Comparison of ENCODE assay signal across 16 cellular contexts in genomic region chr20:58342104-58342945, GRCh38. TPM values are rescaled to one million over a fixed set of nuclear protein-coding genes. Genes with fewer than 3 reads are reported as not detected.
DNase-seq lines count a peak whose midpoint lies in the region; ATAC-seq and TF ChIP-seq lines count a peak whose summit lies in the region.
"Had no signal": no experiment of that assay in that cellular context is flagged by ENCODE, and none has a peak within 500 bp of the region (broad histone marks: within the 10 kb centered on the region; RNA-seq: fewer than 3 reads in every experiment).

No MANE protein-coding gene starts in this region.

- TF ChIP-seq CTCF in HFFc6 (IDR thresholded peaks at IDR 0.05) (no peak), fibroblast of the aortic adventitia (IDR thresholded peaks at IDR 0.05; ENCODE audit: insufficient read depth, low read length) (no peak)

- intact Hi-C loops in naive thymus-derived CD4-positive, alpha-beta T cell (cut with micrococcal nuclease): no loop called here

- H3K9me3 Mint-ChIP-seq in HFFc6: no peaks in the 10 kb centered on the region
- H3K9me3 Mint-ChIP-seq in naive thymus-derived CD4-positive, alpha-beta T cell: peaks cover 0 to 8% (median 0%) of the 10 kb centered on the region in 11 donors
- H3K9me3 Mint-ChIP-seq: activated T-helper 1 cell treated with anti-CD3 and anti-CD28 coated beads, Interleukin-12 subunit alpha, Interleukin-12 subunit beta, Interleukin-2, Interleukin-4 antibody, amounts not matched to agents 30 ng/mL and 10 ng/mL and 1 ng/mL, durations not matched to agents 14 hours and 24 hours and 36 hours had no signal

- peaks cover 27% of the 10 kb centered on the region for H3K36me3 ChIP-seq in adipocyte (ENCODE audit: control insufficient read depth, insufficient read depth, low read length, severe bottlenecking)
- H3K36me3 ChIP-seq in naive thymus-derived CD4-positive, alpha-beta T cell (ENCODE audit: control insufficient read depth in 2 of 3, insufficient read depth in 3 of 3, low read length in 3 of 3): peaks cover 3 to 44% (median 14%) of the 10 kb centered on the region in 3 experiments
- H3K36me3 ChIP-seq: neural progenitor cell had no signal

- H3K4me3 Mint-ChIP-seq in HFFc6: peak overlapping the region; percentile 57
- H3K4me3 Mint-ChIP-seq in naive thymus-derived CD4-positive, alpha-beta T cell: no peak overlapping the region
- H3K4me3 Mint-ChIP-seq: activated T-helper 1 cell treated with anti-CD3 and anti-CD28 coated beads, Interleukin-12 subunit alpha, Interleukin-12 subunit beta, Interleukin-2, Interleukin-4 antibody, amounts not matched to agents 30 ng/mL and 10 ng/mL and 1 ng/mL, durations not matched to agents 14 hours and 24 hours and 36 hours; neural progenitor cell had no signal

- peaks cover 34% of the 10 kb centered on the region for H3K4me1 ChIP-seq in adipocyte (ENCODE audit: control insufficient read depth, insufficient read depth, low read length)
- no peaks in the 10 kb centered on the region for H3K4me1 ChIP-seq in naive thymus-derived CD4-positive, alpha-beta T cell (ENCODE audit: control insufficient read depth in 2 of 2, insufficient read depth in 2 of 2, low read length in 2 of 2)
- H3K4me1 ChIP-seq: BE2C, neural progenitor cell had no signal

- H3K27ac ChIP-seq in naive thymus-derived CD4-positive, alpha-beta T cell (ENCODE audit: low read depth, low read length): no peak overlapping the region
- H3K27ac ChIP-seq: HL-60, neural progenitor cell had no signal

- no peak for ATAC-seq in GM21717 (IDR thresholded peaks at IDR 0.05; ENCODE audit: unreplicated experiment)
- no peak for ATAC-seq in naive thymus-derived CD4-positive, alpha-beta T cell
- no peak for ATAC-seq in GM21515 (IDR thresholded peaks at IDR 0.05; ENCODE audit: unreplicated experiment)

- peak; percentile 72 for DNase-seq in A172 (ENCODE audit: low spot score)
- peak; percentile 73 for DNase-seq in HFFc6
- peak; percentile 70 for DNase-seq in adipocyte (ENCODE audit: low read depth)
- peak; percentile 80 for DNase-seq in fibroblast of the aortic adventitia (ENCODE audit: low read depth)
- DNase-seq in naive thymus-derived CD4-positive, alpha-beta T cell: no peak
- DNase-seq in NCI-H2081 treated with DMSO at 0.1 percent for 48 hours (lab: John Stamatoyannopoulos, UW): no peak
- DNase-seq: activated CD4-positive, CD25-positive, alpha-beta regulatory T cell treated with anti-CD3 and anti-CD28 coated beads, Interleukin-2, amount 50 U/mL, for 72 hours; BE2C; NCI-H1048; NCI-H526 treated with DMSO at 0.1 percent for 48 hours; stimulated activated CD4-positive, alpha-beta T cell treated with anti-CD3 and anti-CD28 coated beads, Interleukin-15, amount 100 ng/mL, for 24 hours had no signal

- peaks cover 59% of the 10 kb centered on the region for H3K36me3 Mint-ChIP-seq in HFFc6 (ENCODE audit: low read depth)
- H3K36me3 Mint-ChIP-seq in naive thymus-derived CD4-positive, alpha-beta T cell: peaks cover 27 to 62% (median 41%) of the 10 kb centered on the region in 5 donors

- no peaks in the 10 kb centered on the region for H3K27me3 ChIP-seq in adipocyte (replicated peaks; ENCODE audit: control insufficient read depth, insufficient read depth, low read length)
- no peaks in the 10 kb centered on the region for H3K27me3 ChIP-seq in naive thymus-derived CD4-positive, alpha-beta T cell (ENCODE audit: control insufficient read depth in 2 of 2, insufficient read depth in 2 of 2, low read length in 2 of 2)
- H3K27me3 ChIP-seq: BE2C, neural progenitor cell had no signal

- no peaks in the 10 kb centered on the region for H3K27me3 Mint-ChIP-seq in HFFc6 (ENCODE audit: insufficient read depth)
- no peaks in the 10 kb centered on the region for H3K27me3 Mint-ChIP-seq in naive thymus-derived CD4-positive, alpha-beta T cell

- H3K9ac ChIP-seq in adipocyte (ENCODE audit: low read length): no peak overlapping the region
- H3K9ac ChIP-seq: neural progenitor cell had no signal

- POLR2A ChIA-PET in naive thymus-derived CD4-positive, alpha-beta T cell (lab: Charles Lee): interaction anchor here (1.0 kb wide), 1 partner anchor 11 kb away, joined by 3 read pairs; no protein-coding TSS in a partner anchor

- H3K4me1 Mint-ChIP-seq in HFFc6 (ENCODE audit: low read depth): peaks cover 80% of the 10 kb centered on the region
- H3K4me1 Mint-ChIP-seq in naive thymus-derived CD4-positive, alpha-beta T cell: peaks cover 16 to 49% (median 37%) of the 10 kb centered on the region in 7 donors
- H3K4me1 Mint-ChIP-seq: neural progenitor cell had no signal

- no peak overlapping the region for H3K4me3 ChIP-seq in adipocyte (ENCODE audit: low read length)
- H3K4me3 ChIP-seq in fibroblast of the aortic adventitia (ENCODE audit: low read depth, low read length): no peak overlapping the region
- no peak overlapping the region for H3K4me3 ChIP-seq in naive thymus-derived CD4-positive, alpha-beta T cell (ENCODE audit: low read length)
- H3K4me3 ChIP-seq: neural progenitor cell had no signal

- no peaks in the 10 kb centered on the region for H3K9me3 ChIP-seq in adipocyte (ENCODE audit: control insufficient read depth, low read length)
- H3K9me3 ChIP-seq in naive thymus-derived CD4-positive, alpha-beta T cell (ENCODE audit: control insufficient read depth in 2 of 3, low read length in 3 of 3): no peaks in the 10 kb centered on the region
- H3K9me3 ChIP-seq: BE2C had no signal

- CTCF ChIA-PET in naive thymus-derived CD4-positive, alpha-beta T cell (lab: Charles Lee): no interaction called here

- H3K27ac Mint-ChIP-seq in HFFc6: peak overlapping the region; percentile 85
- peak overlapping the region in 1 of 9 donors; percentile 26 for H3K27ac Mint-ChIP-seq in naive thymus-derived CD4-positive, alpha-beta T cell
- H3K27ac Mint-ChIP-seq: activated T-helper 1 cell treated with anti-CD3 and anti-CD28 coated beads, Interleukin-12 subunit alpha, Interleukin-12 subunit beta, Interleukin-2, Interleukin-4 antibody, amounts not matched to agents 30 ng/mL and 10 ng/mL and 1 ng/mL, durations not matched to agents 14 hours and 24 hours and 36 hours; neural progenitor cell had no signal

RNA-seq across cellular contexts. Expression of gene RAB22A, which starts 32.8 kb away (rescaled TPM):
- total RNA-seq in A172 (2014; rRNA removed; shearing (Covaris generic)): 24.5 and 29.0 TPM in 2 replicates
- 10 to 100 TPM; 20.4 to 26.0 (median 22.7) TPM for total RNA-seq in HFFc6 (2021; fragmentation: NEBNext Ultra II Directional; extraction: Animal tissue kit (Norgen Biotek cat#: 25700))
- total RNA-seq in fibroblast of the aortic adventitia (ENCODE audit: low replicate concordance): 27.1 and 41.5 TPM in 2 replicates
- total RNA-seq in naive thymus-derived CD4-positive, alpha-beta T cell: 10 to 100 TPM; 17.3 to 24.7 (median 17.8) TPM
- polyA plus RNA-seq in naive thymus-derived CD4-positive, alpha-beta T cell: 10 to 100 TPM; 10.4 to 12.2 TPM

RNA-seq across cellular contexts. Expression of gene VAPB, which starts 46.7 kb away (rescaled TPM):
- total RNA-seq in A172 (2014; rRNA removed; shearing (Covaris generic)): 9.2 and 10.0 TPM in 2 replicates
- total RNA-seq in HFFc6 (2021; fragmentation: NEBNext Ultra II Directional; extraction: Animal tissue kit (Norgen Biotek cat#: 25700)): 10 to 100 TPM; 48.9 to 57.4 (median 54.5) TPM
- 16.0 and 17.2 TPM in 2 replicates for total RNA-seq in fibroblast of the aortic adventitia (ENCODE audit: low replicate concordance)
- 10 to 100 TPM; 23.0 to 37.0 (median 27.6) TPM for total RNA-seq in naive thymus-derived CD4-positive, alpha-beta T cell
- polyA plus RNA-seq in naive thymus-derived CD4-positive, alpha-beta T cell: 10 to 100 TPM; 21.9 to 24.3 TPM

Comparison
In these comparisons a context has a peak if more than half of its experiments do, and no peak if none do; other contexts are left out.
1. DNase-seq: peak in A172 (single experiment), HFFc6 (single experiment), adipocyte (single experiment) and fibroblast of the aortic adventitia (single experiment); none in naive thymus-derived CD4-positive, alpha-beta T cell (0 of 9) and NCI-H2081 treated with DMSO at 0.1 percent for 48 hours (single experiment).